1 cellular context compared by ENCODE assay signal in the genomic region with DNA sequence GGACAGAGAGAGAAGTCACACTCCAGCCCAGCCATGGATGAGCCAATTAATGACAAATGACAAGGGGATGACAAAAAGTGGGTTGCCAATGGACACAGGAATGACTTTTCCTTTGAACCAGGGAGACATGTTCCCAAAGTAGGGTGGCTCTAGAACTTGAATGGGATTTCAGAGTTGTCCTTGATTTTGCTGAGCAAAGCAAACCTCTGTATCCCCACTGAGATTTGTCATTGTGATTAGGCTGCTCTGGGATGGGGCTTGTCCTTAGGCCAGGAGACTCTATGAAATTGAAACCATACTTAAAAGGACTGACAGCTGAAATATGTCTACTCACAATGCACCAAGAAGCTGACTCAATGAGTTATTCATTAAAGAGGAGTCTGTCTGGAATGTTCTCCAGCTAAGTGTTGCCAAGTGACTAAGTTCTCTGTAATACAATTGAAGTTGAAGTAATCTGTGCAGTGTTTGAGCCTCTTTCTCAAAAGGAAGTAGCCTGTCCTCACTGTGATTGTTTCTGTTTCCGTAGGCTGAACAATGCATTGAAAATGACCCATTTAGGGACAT.
TF ChIP-seq lines count a peak whose summit lies in the region.

No MANE protein-coding gene starts in this region.

TF ChIP-seq in SK-N-SH treated with all-trans-retinoic acid at 6 μM for 48 hours, 23 proteins besides CTCF, POLR2A, EP300 and RAD21 (continued from another document):
- TF ChIP-seq, protein P1, sequence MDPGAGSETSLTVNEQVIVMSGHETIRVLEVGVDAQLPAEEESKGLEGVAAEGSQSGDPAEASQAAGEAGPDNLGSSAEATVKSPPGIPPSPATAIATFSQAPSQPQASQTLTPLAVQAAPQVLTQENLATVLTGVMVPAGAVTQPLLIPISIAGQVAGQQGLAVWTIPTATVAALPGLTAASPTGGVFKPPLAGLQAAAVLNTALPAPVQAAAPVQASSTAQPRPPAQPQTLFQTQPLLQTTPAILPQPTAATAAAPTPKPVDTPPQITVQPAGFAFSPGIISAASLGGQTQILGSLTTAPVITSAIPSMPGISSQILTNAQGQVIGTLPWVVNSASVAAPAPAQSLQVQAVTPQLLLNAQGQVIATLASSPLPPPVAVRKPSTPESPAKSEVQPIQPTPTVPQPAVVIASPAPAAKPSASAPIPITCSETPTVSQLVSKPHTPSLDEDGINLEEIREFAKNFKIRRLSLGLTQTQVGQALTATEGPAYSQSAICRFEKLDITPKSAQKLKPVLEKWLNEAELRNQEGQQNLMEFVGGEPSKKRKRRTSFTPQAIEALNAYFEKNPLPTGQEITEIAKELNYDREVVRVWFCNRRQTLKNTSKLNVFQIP (CRISPR knock-in tag; IDR thresholded peaks at IDR 0.05; ENCODE audit: borderline replicate concordance, low read depth) = no peak
- TF ChIP-seq OSR1 (CRISPR knock-in tag; IDR thresholded peaks at IDR 0.05) = no peak
- TF ChIP-seq PPARA (CRISPR knock-in tag; IDR thresholded peaks at IDR 0.05; ENCODE audit: borderline replicate concordance) = no peak
- TF ChIP-seq GLIS3 (CRISPR knock-in tag; IDR thresholded peaks at IDR 0.05) = no peak
- no peak for TF ChIP-seq CSDC2 (CRISPR knock-in tag; IDR thresholded peaks at IDR 0.05)
- no peak for TF ChIP-seq TCF4 (CRISPR knock-in tag; IDR thresholded peaks at IDR 0.05; ENCODE audit: borderline replicate concordance)
- peak; percentile 31; the same call in 1 of the 2 replicates for TF ChIP-seq ISL1 (CRISPR knock-in tag; IDR thresholded peaks at IDR 0.05)
- no peak for TF ChIP-seq RARB (CRISPR knock-in tag; IDR thresholded peaks at IDR 0.05)
